Comparison of ENCODE assay signal across 8 cellular contexts in the genomic region with DNA sequence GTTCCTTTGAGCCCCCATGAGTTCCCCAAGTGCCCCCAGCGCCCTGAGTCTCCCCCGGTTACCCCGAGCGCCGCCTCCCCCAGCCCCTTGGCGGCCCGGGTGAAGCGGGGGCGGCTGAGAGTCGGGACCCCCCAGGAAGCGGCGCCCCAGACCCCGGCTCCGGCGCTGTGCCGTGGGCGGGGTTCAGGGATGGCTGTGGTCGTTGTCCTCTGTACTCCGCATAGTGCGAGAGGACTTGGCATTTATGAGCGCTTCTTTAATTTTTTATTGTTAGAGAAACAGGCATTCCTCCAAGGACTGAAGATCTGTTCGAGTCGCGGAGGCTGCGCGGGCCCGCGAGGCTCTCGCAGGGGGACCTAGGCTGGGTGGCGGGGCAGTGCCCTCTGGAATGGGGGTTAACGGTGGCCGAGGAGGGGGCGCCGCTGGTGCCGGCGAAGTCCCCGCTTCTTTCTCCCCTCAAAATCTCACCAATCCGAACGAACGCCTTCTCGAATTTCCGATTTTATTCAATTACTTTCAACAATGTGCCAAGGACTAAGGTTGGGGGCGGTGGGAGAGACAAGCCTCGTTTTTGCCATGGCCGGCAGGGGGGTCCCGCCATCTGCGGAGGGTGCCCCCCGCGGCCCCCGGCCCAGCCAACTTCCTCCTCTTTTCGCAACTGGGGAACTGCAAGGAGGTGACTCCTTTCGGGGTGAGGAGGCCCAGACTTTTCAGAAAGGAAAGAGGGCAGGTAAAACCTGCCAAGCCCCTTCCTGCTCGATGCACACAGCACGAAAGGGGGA. TPM values are rescaled to one million over a fixed set of nuclear protein-coding genes. Genes with fewer than 3 reads are reported as not detected.
A peak's percentile ranks its signal among the peaks of the same experiment; 100 is the strongest.
DNase-seq lines count a peak whose midpoint lies in the region; ATAC-seq and TF ChIP-seq lines count a peak whose summit lies in the region.
"Had no signal": no experiment of that assay in that cellular context is flagged by ENCODE, and none has a peak within 500 bp of the region (broad histone marks: within the 10 kb centered on the region; RNA-seq: fewer than 3 reads in every experiment).

No MANE protein-coding gene starts in this region.

- CTCF ChIA-PET in IMR-90 (lab: Yijun Ruan, JAX) = no interaction called here

- H3K4me3 ChIP-seq in IMR-90 (ENCODE audit: insufficient read depth, low read depth, low read length) (peak overlapping the region; percentile 3; the same call in 1 of the 2 replicates), iPS-18a (ENCODE audit: low read length) (peak overlapping the region; percentile 57)

- peaks cover 30% of the 10 kb centered on the region for H3K4me1 Mint-ChIP-seq in stimulated activated naive CD8-positive, alpha-beta T cell treated with anti-CD3 and anti-CD28 coated beads, Interleukin-15, Interleukin-2, amounts not matched to agents 100 ng/mL and 50 ng/mL, for 24 hours (ENCODE audit: low read depth)

- H4K20me1 ChIP-seq in IMR-90 (ENCODE audit: insufficient read depth, low read length) = no peaks in the 10 kb centered on the region

- dilution Hi-C loops in IMR-90 (cut with HindIII; ENCODE audit: low sequenced_read_pairs, unreplicated experiment) = loop anchor here (10.0 to 25.0 kb wide), 2 partner anchors 294 to 651 kb away; no protein-coding TSS in a partner anchor

- peak overlapping the region; percentile 77 for H3K4me2 ChIP-seq in IMR-90 (ENCODE audit: low read depth, low read length)

- POLR2A ChIA-PET in IMR-90 (lab: Charles Lee; ENCODE audit: unreplicated experiment) = no interaction called here

- no TSS peak for BruUV-seq in IMR-90 (replicated peaks; lab: Mats Ljungman, UMichigan)

- no peaks in the 10 kb centered on the region for H3K79me1 ChIP-seq in IMR-90 (ENCODE audit: low read depth in 1 of 2, low read length in 2 of 2)

- H3K27ac ChIP-seq in IMR-90 (ENCODE audit: insufficient read depth, low read length) (no peak overlapping the region), iPS-18a (ENCODE audit: low read length) (no peak overlapping the region)

- H3K27me3 ChIP-seq in IMR-90 (ENCODE audit: control insufficient read depth, insufficient read depth, low read length) = peaks cover 61% of the 10 kb centered on the region
- H3K27me3 ChIP-seq in iPS-18a (ENCODE audit: control insufficient read depth, insufficient read depth, low read length) = peaks cover 93% of the 10 kb centered on the region

- H3K56ac ChIP-seq in IMR-90 (ENCODE audit: extremely low read depth, insufficient read depth, low read length) = no peak overlapping the region

- no peaks in the 10 kb centered on the region for H3K9me3 Mint-ChIP-seq in stimulated activated naive CD8-positive, alpha-beta T cell treated with anti-CD3 and anti-CD28 coated beads, Interleukin-15, Interleukin-2, amounts not matched to agents 100 ng/mL and 50 ng/mL, for 24 hours

- TF ChIP-seq RAD21 in IMR-90 (IDR thresholded peaks at IDR 0.05; ENCODE audit: low read length) = no peak

- in situ Hi-C loops in IMR-90 (cut with MboI; ENCODE audit: low sequenced_read_pairs) = loop anchor here (25.0 kb wide), 3 partner anchors 519 to 1294 kb away; a partner anchor contains a TSS

- no peak overlapping the region for H3K4ac ChIP-seq in IMR-90 (ENCODE audit: low read depth, low read length)

- peaks cover 6% of the 10 kb centered on the region for H3K4me1 ChIP-seq in IMR-90 (ENCODE audit: control insufficient read depth, insufficient read depth, low read length)
- H3K4me1 ChIP-seq in iPS-18a (ENCODE audit: control insufficient read depth, low read depth, low read length) = peaks cover 15% of the 10 kb centered on the region

- DNase-seq in IMR-90 (no peak), GM19240 (ENCODE audit: insufficient read length, low spot score) (no peak)
- peak; percentile 43 to 49 for DNase-seq in activated T-cell treated with anti-CD3 and anti-CD28 coated beads, Interleukin-2, amount 50 U/mL, for 48 hours
- no peak for DNase-seq in effector CD4-positive, alpha-beta T cell

- H4K91ac ChIP-seq in IMR-90 (ENCODE audit: insufficient read depth, low read depth, low read length) = no peak overlapping the region

- no peak for TF ChIP-seq CTCF in IMR-90 (conservative IDR thresholded peaks at IDR 0.05; ENCODE audit: low read depth, low read length)

- no peak overlapping the region for H3K27ac Mint-ChIP-seq in stimulated activated naive CD8-positive, alpha-beta T cell treated with anti-CD3 and anti-CD28 coated beads, Interleukin-15, Interleukin-2, amounts not matched to agents 100 ng/mL and 50 ng/mL, for 24 hours

- H3K9me3 ChIP-seq in IMR-90 (ENCODE audit: control insufficient read depth, insufficient read depth, low read length) (peaks cover 2% of the 10 kb centered on the region; the same call in 1 of the 2 replicates), iPS-18a (ENCODE audit: control insufficient read depth, low read depth, low read length) (no peaks in the 10 kb centered on the region)

- H3K23ac ChIP-seq in IMR-90 (ENCODE audit: low read depth, low read length) = no peak overlapping the region

- H2BK15ac ChIP-seq in IMR-90 (ENCODE audit: low read depth, low read length) = no peak overlapping the region

- intact Hi-C loops in IMR-90 (cut with micrococcal nuclease) = loop anchor here (10.0 kb wide), 1 partner anchor 631 kb away; no protein-coding TSS in a partner anchor

- H3K4me3 Mint-ChIP-seq in stimulated activated naive CD8-positive, alpha-beta T cell treated with anti-CD3 and anti-CD28 coated beads, Interleukin-15, Interleukin-2, amounts not matched to agents 100 ng/mL and 50 ng/mL, for 24 hours = peak overlapping the region; percentile 72

- 0 out of 2 replicates have a peak, but pooled peaks cover 2% of the 10 kb centered on the region for H3K9me1 ChIP-seq in IMR-90 (ENCODE audit: insufficient read depth, low read length)

- H3K9ac ChIP-seq in IMR-90 (ENCODE audit: low read depth, low read length) = no peak overlapping the region
- no peak overlapping the region for H3K9ac ChIP-seq in iPS-18a (ENCODE audit: low read length)

- peak; percentile 26 for ATAC-seq in IMR-90 (ENCODE audit: low read depth)
- ATAC-seq in GM18868 (IDR thresholded peaks at IDR 0.05; ENCODE audit: unreplicated experiment) = no peak

- no peak overlapping the region for H3K18ac ChIP-seq in IMR-90 (ENCODE audit: low read depth, low read length)

- H2AK5ac ChIP-seq in IMR-90 (ENCODE audit: low read depth, low read length) = no peak overlapping the region

- H2AK9ac ChIP-seq in IMR-90 (replicated peaks; ENCODE audit: low read depth, low read length, poor library complexity) = no peak overlapping the region

- no peak overlapping the region for H2BK20ac ChIP-seq in IMR-90 (ENCODE audit: low read depth, low read length)

- 3% methylated on average over 10 of the region's 54 CpGs; no CpG with 5 or more reads in 1 of the 2 experiments for WGBS in IMR-90 (ENCODE audit: extremely low coverage in 2 of 2, insufficient read length in 1 of 2), 2 experiments

- H3K27me3 Mint-ChIP-seq in stimulated activated naive CD8-positive, alpha-beta T cell treated with anti-CD3 and anti-CD28 coated beads, Interleukin-15, Interleukin-2, amounts not matched to agents 100 ng/mL and 50 ng/mL, for 24 hours = peaks cover 65% of the 10 kb centered on the region

- H3K36me3 ChIP-seq in IMR-90 (ENCODE audit: control insufficient read depth, insufficient read depth, low read length) (no peaks in the 10 kb centered on the region), iPS-18a (ENCODE audit: control insufficient read depth, low read depth, low read length) (no peaks in the 10 kb centered on the region)

- H4K5ac ChIP-seq in IMR-90 (ENCODE audit: low read depth, low read length) = no peak overlapping the region

- no peak overlapping the region for H2BK120ac ChIP-seq in IMR-90 (ENCODE audit: low read depth, low read length)

- H4K8ac ChIP-seq in IMR-90 (ENCODE audit: low read depth in 2 of 2, low read length in 2 of 2) = no peak overlapping the region

- H2AFZ ChIP-seq in IMR-90 (replicated peaks; ENCODE audit: low read length, poor library complexity) = no peak overlapping the region

- no peak for TF ChIP-seq POLR2A in IMR-90 (IDR thresholded peaks at IDR 0.05; ENCODE audit: low read depth, low read length)

- H2BK5ac ChIP-seq in IMR-90 (ENCODE audit: low read depth, low read length, poor library complexity, severe bottlenecking) = no peak overlapping the region

- no peaks in the 10 kb centered on the region for H3K36me3 Mint-ChIP-seq in stimulated activated naive CD8-positive, alpha-beta T cell treated with anti-CD3 and anti-CD28 coated beads, Interleukin-15, Interleukin-2, amounts not matched to agents 100 ng/mL and 50 ng/mL, for 24 hours (ENCODE audit: low read depth)

- H3K14ac ChIP-seq in IMR-90 (replicated peaks; ENCODE audit: low read depth, low read length) = no peak overlapping the region

TF ChIP-seq in IMR-90, 13 proteins besides CTCF, POLR2A, EP300 and RAD21:
- TF ChIP-seq RFX5 (IDR thresholded peaks at IDR 0.05; ENCODE audit: low read depth, low read length) = no peak
- TF ChIP-seq CHD1 (IDR thresholded peaks at IDR 0.05; ENCODE audit: low read depth, low read length) = no peak
- TF ChIP-seq CEBPB (IDR thresholded peaks at IDR 0.05; ENCODE audit: low read depth, low read length) = no peak
- TF ChIP-seq BHLHE40 (IDR thresholded peaks at IDR 0.05; ENCODE audit: low read depth, low read length) = no peak
- no peak for TF ChIP-seq MAZ (IDR thresholded peaks at IDR 0.05; ENCODE audit: borderline replicate concordance, low read depth, low read length)
- no peak for TF ChIP-seq MXI1 (IDR thresholded peaks at IDR 0.05; ENCODE audit: borderline replicate concordance, low read depth, low read length)
- TF ChIP-seq MAFK (IDR thresholded peaks at IDR 0.05; ENCODE audit: low read depth, low read length) = no peak
- TF ChIP-seq FOS (IDR thresholded peaks at IDR 0.05; ENCODE audit: low read depth, low read length) = no peak
- no peak for TF ChIP-seq NFE2L2 (IDR thresholded peaks at IDR 0.05; ENCODE audit: low read depth, low read length)

RNA-seq across cellular contexts. Expression of a gene that starts 0.6 kb away (rescaled TPM):
- total RNA-seq in IMR-90 (2012; rRNA removed) = under 0.01 TPM in 2 replicates
- polyA plus RNA-seq in IMR-90 (2012; rRNA removed) = 0.09 and 0.17 TPM in 2 replicates
- 0.10 and 0.30 TPM in 2 replicates for polyA plus RNA-seq in IMR-90 (2012; cell fraction: cytosol; rRNA removed)
- polyA plus RNA-seq in IMR-90 (2012; cell fraction: nucleus; rRNA removed; ENCODE audit: low replicate concordance) = 0.52 and 2.5 TPM in 2 replicates
- total RNA-seq: pulmonary artery endothelial cell had no signal

RNA-seq across cellular contexts. Expression of a gene that starts 32.5 kb away (rescaled TPM):
- total RNA-seq in IMR-90 (2012; rRNA removed) = 2.7 and 3.6 TPM in 2 replicates
- polyA plus RNA-seq in IMR-90 (2012; rRNA removed) = 1.2 and 1.5 TPM in 2 replicates
- polyA plus RNA-seq in IMR-90 (2012; cell fraction: cytosol; rRNA removed) = 0.80 and 1.1 TPM in 2 replicates
- 0.63 and 0.79 TPM in 2 replicates for polyA plus RNA-seq in IMR-90 (2012; cell fraction: nucleus; rRNA removed; ENCODE audit: low replicate concordance)

RNA-seq across cellular contexts. Expression of a gene that starts 38.8 kb away (rescaled TPM):
- not detected in 2 replicates for total RNA-seq in IMR-90 (2012; rRNA removed)
- not detected in 2 replicates for polyA plus RNA-seq in IMR-90 (2012; rRNA removed)
- not detected in 2 replicates for polyA plus RNA-seq in IMR-90 (2012; cell fraction: cytosol; rRNA removed)
- not detected in 2 replicates for polyA plus RNA-seq in IMR-90 (2012; cell fraction: nucleus; rRNA removed; ENCODE audit: low replicate concordance)
- total RNA-seq: pulmonary artery endothelial cell had no signal

Comparison
In these comparisons a context has a peak if more than half of its experiments do, and no peak if none do; other contexts are left out.
1. DNase-seq: peak in activated T-cell treated with anti-CD3 and anti-CD28 coated beads, Interleukin-2, amount 50 U/mL, for 48 hours (2 of 2); none in IMR-90 (single experiment), GM19240 (single experiment) and effector CD4-positive, alpha-beta T cell (single experiment).